10 cellular contexts compared by ENCODE assay signal in the genomic region with DNA sequence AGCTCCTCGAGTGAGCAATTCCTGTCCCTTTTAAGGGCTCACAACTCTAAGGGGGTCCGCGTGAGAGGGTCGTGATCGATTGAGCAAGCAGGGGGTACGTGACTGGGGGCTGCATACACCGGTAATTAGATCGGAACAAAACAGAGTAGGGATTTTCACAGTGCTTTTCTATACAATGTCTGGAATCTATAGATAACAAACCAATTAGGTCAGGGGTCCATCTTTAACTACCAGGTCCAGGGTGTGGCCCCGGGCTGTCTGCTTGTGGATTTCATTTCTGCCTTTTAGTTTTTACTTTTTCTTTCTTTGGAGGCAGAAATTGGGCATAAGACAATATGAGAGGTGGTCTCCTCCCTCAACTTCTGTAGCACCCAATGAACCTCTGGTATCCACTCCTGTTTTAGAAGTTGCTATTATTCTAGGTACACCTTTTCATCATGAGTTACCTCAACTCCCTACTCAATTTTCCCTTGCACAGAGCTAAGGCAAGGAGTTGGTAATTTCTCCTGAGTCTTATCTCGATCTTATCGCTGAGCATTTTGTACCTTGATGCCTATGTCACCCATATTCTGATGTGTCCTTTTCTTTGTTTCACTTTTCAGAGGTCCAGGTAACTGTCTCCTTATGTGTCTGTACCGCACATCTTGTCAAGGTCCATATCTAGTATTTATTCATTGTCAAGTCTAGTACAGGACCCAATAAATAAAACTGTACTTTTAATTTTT. TPM values are rescaled to one million over a fixed set of nuclear protein-coding genes. Genes with fewer than 3 reads are reported as not detected.
DNase-seq lines count a peak whose midpoint lies in the region; ATAC-seq and TF ChIP-seq lines count a peak whose summit lies in the region.
"Not testable (repeated sequence)": the region's sequence is repeated elsewhere in the genome, so short reads cannot be mapped to it uniquely, and the experiment has no call there.
"Had no signal": no experiment of that assay in that cellular context is flagged by ENCODE, and none has a peak within 500 bp of the region (broad histone marks: within the 10 kb centered on the region; RNA-seq: fewer than 3 reads in every experiment).

No MANE protein-coding gene starts in this region.

- in situ Hi-C loops in astrocyte of the cerebellum (cut with HindIII; ENCODE audit: low sequenced_read_pairs), result loop anchor here (5.0 kb wide), 1 partner anchor 89 kb away; no protein-coding TSS in a partner anchor

- peak overlapping the region; percentile 86 to 99 (median 95) for H3K27ac ChIP-seq in BLaER1 treated with 17β-estradiol and CSF1 and Interleukin-3, amounts not matched to agents 10 nM and 100 nM
- H3K27ac ChIP-seq in HUES6 (ENCODE audit: low read depth, low read length) (peak overlapping the region; percentile 76; the same call in 1 of the 2 replicates), right lobe of liver (peak overlapping the region in 2 of 3 donors; percentile 75 to 79), psoas muscle (peak overlapping the region; percentile 68), thymus (ENCODE audit: low read depth) (peak overlapping the region; percentile 98)

- H3K4me1 Mint-ChIP-seq in activated CD4-positive, alpha-beta T cell treated with anti-CD3 and anti-CD28 coated beads for 36 hours, result peaks cover 63% of the 10 kb centered on the region

- peak overlapping the region; percentile 70 to 85 (median 76) for H3K4me3 ChIP-seq in BLaER1 treated with 17β-estradiol and CSF1 and Interleukin-3, amounts not matched to agents 10 nM and 100 nM
- H3K4me3 ChIP-seq in HUES6 (ENCODE audit: low read depth, low read length), result peak overlapping the region; percentile 27
- H3K4me3 ChIP-seq in astrocyte of the cerebellum (ENCODE audit: low read depth, low read length), result peak overlapping the region; percentile 46
- H3K4me3 ChIP-seq in right lobe of liver, result peak overlapping the region; percentile 22 to 46 (median 38)
- H3K4me3 ChIP-seq in psoas muscle, result peak overlapping the region; percentile 62
- H3K4me3 ChIP-seq in thymus (ENCODE audit: low read length), result peak overlapping the region; percentile 81

- not testable (repeated sequence) for H3K9me3 Mint-ChIP-seq in activated CD4-positive, alpha-beta T cell treated with anti-CD3 and anti-CD28 coated beads for 36 hours (ENCODE audit: low read depth)

- not testable (repeated sequence) for DNase-seq in activated CD4-positive, alpha-beta T cell treated with anti-CD3 and anti-CD28 coated beads for 36 hours; astrocyte of the cerebellum (ENCODE audit: low read depth); right lobe of liver; psoas muscle
- peak; percentile 55 to 65 for DNase-seq in erythroblast (lab: John Stamatoyannopoulos, UW)

- peak overlapping the region; percentile 84 to 97 (median 92) for H3K9ac ChIP-seq in BLaER1 treated with 17β-estradiol and CSF1 and Interleukin-3, amounts not matched to agents 10 nM and 100 nM
- not testable (repeated sequence) for H3K9ac ChIP-seq in HUES6 (ENCODE audit: low read length)

- peak overlapping the region; percentile 77 for H3K4me3 Mint-ChIP-seq in activated CD4-positive, alpha-beta T cell treated with anti-CD3 and anti-CD28 coated beads for 36 hours

- intact Hi-C loops in activated CD4-positive, alpha-beta T cell treated with anti-CD3 and anti-CD28 coated beads for 36 hours (cut with DNase I, micrococcal nuclease), result loop anchor here (5.0 kb wide), 3 partner anchors 49 to 791 kb away; a partner anchor contains a TSS
- intact Hi-C loops in right lobe of liver (cut with DNase I), result not testable (repeated sequence)
- intact Hi-C loops in psoas muscle (cut with DNase I), result loop anchor here in 1 of 2 donors (5.0 kb wide), 1 partner anchor 64 kb away; a partner anchor contains a TSS

- peaks cover 14 to 42% (median 35%) of the 10 kb centered on the region in 11 experiments for H3K36me3 ChIP-seq in BLaER1 treated with 17β-estradiol and CSF1 and Interleukin-3, amounts not matched to agents 10 nM and 100 nM
- H3K36me3 ChIP-seq in HUES6 (ENCODE audit: control insufficient read depth, insufficient read depth, low read length); right lobe of liver; psoas muscle (ENCODE audit: insufficient read depth in 1 of 2, low read depth in 1 of 2); thymus (ENCODE audit: control insufficient read depth, insufficient read depth): not testable (repeated sequence)

- WGBS in right lobe of liver (ENCODE audit: insufficient coverage, low coverage, low lambda C conversion rate, missing lambda C conversion rate), result 46% methylated on average over 12 of the region's 12 CpGs
- WGBS in psoas muscle, 3 donors, result 44 to 74% (median 51%) methylated on average over 12 of the region's 12 CpGs
- 20% methylated on average over 12 of the region's 12 CpGs for WGBS in thymus

- not testable (repeated sequence) for H3K27me3 Mint-ChIP-seq in activated CD4-positive, alpha-beta T cell treated with anti-CD3 and anti-CD28 coated beads for 36 hours

- peaks cover 23 to 52% (median 35%) of the 10 kb centered on the region in 10 experiments for H3K4me1 ChIP-seq in BLaER1 treated with 17β-estradiol and CSF1 and Interleukin-3, amounts not matched to agents 10 nM and 100 nM
- H3K4me1 ChIP-seq in HUES6 (ENCODE audit: control insufficient read depth, insufficient read depth, low read length), result peaks cover 14% of the 10 kb centered on the region
- H3K4me1 ChIP-seq in right lobe of liver; psoas muscle; thymus (ENCODE audit: control insufficient read depth, insufficient read depth, low read length): not testable (repeated sequence)

- H3K36me3 Mint-ChIP-seq in activated CD4-positive, alpha-beta T cell treated with anti-CD3 and anti-CD28 coated beads for 36 hours (ENCODE audit: low read depth), result peaks cover 23% of the 10 kb centered on the region

- CTCF ChIA-PET in activated CD4-positive, alpha-beta T cell treated with anti-CD3 and anti-CD28 coated beads for 36 hours (lab: Charles Lee), result interaction anchor here (0.6 to 1.6 kb wide), 2 partner anchors 12 to 14 kb away, joined by 3 to 4 read pairs; no protein-coding TSS in a partner anchor

- H4K20me1 ChIP-seq in BLaER1 treated with 17β-estradiol and CSF1 and Interleukin-3, amounts not matched to agents 10 nM and 100 nM, result peaks cover 0 to 40% (median 27%) of the 10 kb centered on the region in 11 experiments; a peak in 16 of 22 replicates

- TF ChIP-seq POLR2A in erythroblast (IDR thresholded peaks at IDR 0.05; ENCODE audit: low read length); right lobe of liver (IDR thresholded peaks at IDR 0.05): not testable (repeated sequence)

- peak overlapping the region; percentile 83 to 98 (median 89) for H3K4me2 ChIP-seq in BLaER1 treated with 17β-estradiol and CSF1 and Interleukin-3, amounts not matched to agents 10 nM and 100 nM

- POLR2A ChIA-PET in activated CD4-positive, alpha-beta T cell treated with anti-CD3 and anti-CD28 coated beads for 36 hours (lab: Charles Lee), result interaction anchor here (0.5 kb wide), 1 partner anchor 291 kb away, joined by 3 read pairs; no protein-coding TSS in a partner anchor

- ATAC-seq in activated CD4-positive, alpha-beta T cell treated with anti-CD3 and anti-CD28 coated beads for 36 hours, result peak; percentile 11
- not testable (repeated sequence) for ATAC-seq in right lobe of liver, psoas muscle

- not testable (repeated sequence) for H3K9me3 ChIP-seq in BLaER1 treated with 17β-estradiol and CSF1 and Interleukin-3, amounts not matched to agents 10 nM and 100 nM (replicated peaks in 1 of 11); HUES6 (ENCODE audit: control insufficient read depth, insufficient read depth, low read depth, low read length); right lobe of liver; psoas muscle; thymus (ENCODE audit: control insufficient read depth)

- TF ChIP-seq CTCF in astrocyte of the cerebellum (IDR thresholded peaks at IDR 0.05; ENCODE audit: low read depth, low read length, missing control alignments); right lobe of liver (IDR thresholded peaks at IDR 0.05); psoas muscle (IDR thresholded peaks at IDR 0.05): not testable (repeated sequence)

- H3K27me3 ChIP-seq in BLaER1 treated with 17β-estradiol and CSF1 and Interleukin-3, amounts not matched to agents 10 nM and 100 nM; HUES6 (ENCODE audit: control insufficient read depth, insufficient read depth, low read length); right lobe of liver; psoas muscle (ENCODE audit: insufficient read depth in 3 of 3, low read length in 2 of 3); thymus (ENCODE audit: control insufficient read depth, insufficient read depth): not testable (repeated sequence)

- peak overlapping the region; percentile 94 for H3K27ac Mint-ChIP-seq in activated CD4-positive, alpha-beta T cell treated with anti-CD3 and anti-CD28 coated beads for 36 hours

RNA-seq across cellular contexts. Expression of a gene that starts 1.8 kb away (rescaled TPM):
- total RNA-seq in activated CD4-positive, alpha-beta T cell treated with anti-CD3 and anti-CD28 coated beads for 36 hours, result 100 to 1,000 TPM in 1 of 2 experiments, 10 to 100 TPM in 1; 73.4 to 101 TPM
- total RNA-seq in right lobe of liver, result 10 to 100 TPM; 10.0 to 29.1 (median 13.8) TPM
- 10 to 100 TPM in 1 of 4 donors, 1 to 10 TPM in 3; 6.2 to 12.4 (median 7.9) TPM for total RNA-seq in psoas muscle
- 1 to 10 TPM; 5.1 to 5.6 (median 5.5) TPM for polyA plus RNA-seq in psoas muscle
- polyA plus RNA-seq in thymus, result 144 TPM

RNA-seq across cellular contexts. Expression of a gene that starts 6.5 kb away (rescaled TPM):
- 10 to 100 TPM; 16.4 to 17.9 TPM for total RNA-seq in activated CD4-positive, alpha-beta T cell treated with anti-CD3 and anti-CD28 coated beads for 36 hours
- 10 to 100 TPM; 15.3 to 19.2 (median 18.2) TPM for total RNA-seq in right lobe of liver
- 1 to 10 TPM; 1.1 to 6.3 (median 3.0) TPM for total RNA-seq in psoas muscle
- polyA plus RNA-seq in psoas muscle, result 1 to 10 TPM in 2 of 3 donors, under 1 TPM in 1; 0.98 to 2.6 (median 1.6) TPM
- polyA plus RNA-seq in thymus, result 12.2 TPM

RNA-seq across cellular contexts. Expression of a gene that starts 44.8 kb away (rescaled TPM):
- under 1 TPM; 0.14 to 0.16 TPM for total RNA-seq in activated CD4-positive, alpha-beta T cell treated with anti-CD3 and anti-CD28 coated beads for 36 hours
- total RNA-seq in right lobe of liver, result under 1 TPM in 1 of 6 experiments, not detected in 5; 0.12 TPM
- total RNA-seq in psoas muscle, result not detected
- polyA plus RNA-seq in psoas muscle, result not detected
- polyA plus RNA-seq in thymus, result 0.11 TPM
- total RNA-seq: Daoy, pancreas had no signal
- polyA plus RNA-seq: pancreas had no signal

Comparison
In these comparisons a context has a peak if more than half of its experiments do, and no peak if none do; other contexts are left out.
1. H3K4me3 ChIP-seq: peak in every context shown above with its lines; median percentile 81 in thymus; 76 in BLaER1 treated with 17β-estradiol and CSF1 and Interleukin-3, amounts not matched to agents 10 nM and 100 nM; 62 in psoas muscle; 46 in astrocyte of the cerebellum; 38 in right lobe of liver; 27 in HUES6.